In genomic region chr7:66564045-66564444, GRCh38 we compare ENCODE assay signal across 24 cellular contexts.
DNase-seq lines count a peak whose midpoint lies in the region; ATAC-seq, FAIRE-seq and TF ChIP-seq lines count a peak whose summit lies in the region.
"Had no signal": no experiment of that assay in that cellular context is flagged by ENCODE, and none has a peak within 500 bp of the region (broad histone marks: within the 10 kb centered on the region; RNA-seq: fewer than 3 reads in every experiment).

No MANE protein-coding gene starts in this region.

- peaks cover 19% of the 10 kb centered on the region for H3K36me3 Mint-ChIP-seq in activated naive CD4-positive, alpha-beta T cell treated with anti-CD3 and anti-CD28 coated beads, Interleukin-2, amount 10 ng/mL, durations not matched to agents 7 days and 5 days
- peaks cover 0 to 60% (median 5%) of the 10 kb centered on the region in 3 donors for H3K36me3 Mint-ChIP-seq in CD8-positive, alpha-beta memory T cell
- peaks cover 44% of the 10 kb centered on the region for H3K36me3 Mint-ChIP-seq in nephron progenitor cell (ENCODE audit: low read depth)

- in situ Hi-C loops in K562 (cut with MboI): no loop called here

- no peak overlapping the region for H3K9ac ChIP-seq in K562 (ENCODE audit: insufficient read depth in 1 of 2, low read depth in 2 of 2, low read length in 2 of 2)

- no peaks in the 10 kb centered on the region for H3K36me3 ChIP-seq in CD8-positive, alpha-beta memory T cell (ENCODE audit: insufficient read depth, low read length)
- H3K36me3 ChIP-seq in K562 (ENCODE audit: control insufficient read depth, insufficient read depth, low read length) (peaks cover 72% of the 10 kb centered on the region), BE2C (peaks cover 2% of the 10 kb centered on the region; the same call in 1 of the 2 replicates)

- TF ChIP-seq RAD21 in K562 (CRISPR knock-in tag; conservative IDR thresholded peaks at IDR 0.05 in 1 of 2, IDR thresholded peaks at IDR 0.05 in 1 of 2): no peak

- TF ChIP-seq POLR2A in K562 (conservative IDR thresholded peaks at IDR 0.05): no peak

- H3K79me2 ChIP-seq in K562 (ENCODE audit: control insufficient read depth, insufficient read depth, low read length): peaks cover 28% of the 10 kb centered on the region

- CTCF ChIA-PET in activated naive CD4-positive, alpha-beta T cell treated with anti-CD3 and anti-CD28 coated beads, Interleukin-2, amount 10 ng/mL, durations not matched to agents 7 days and 5 days (lab: Charles Lee): no interaction called here
- CTCF ChIA-PET in CD8-positive, alpha-beta memory T cell (lab: Charles Lee): interaction anchor here (1.7 kb wide), 1 partner anchor 10 kb away, joined by 3 read pairs; no protein-coding TSS in a partner anchor
- CTCF ChIA-PET in K562 (lab: Yijun Ruan, JAX; ENCODE audit: low intra/inter-chr PET ratio): no interaction called here

- H3K27me3 ChIP-seq in CD8-positive, alpha-beta memory T cell (ENCODE audit: insufficient read depth, low read length, poor library complexity, severe bottlenecking): no peaks in the 10 kb centered on the region
- H3K27me3 ChIP-seq in K562 (ENCODE audit: control insufficient read depth in 2 of 2, insufficient read depth in 2 of 2, low read length in 2 of 2) (no peaks in the 10 kb centered on the region), BE2C (no peaks in the 10 kb centered on the region)

- no peaks in the 10 kb centered on the region for H3K9me3 Mint-ChIP-seq in activated naive CD4-positive, alpha-beta T cell treated with anti-CD3 and anti-CD28 coated beads, Interleukin-2, amount 10 ng/mL, durations not matched to agents 7 days and 5 days
- H3K9me3 Mint-ChIP-seq in CD8-positive, alpha-beta memory T cell: no peaks in the 10 kb centered on the region
- no peaks in the 10 kb centered on the region for H3K9me3 Mint-ChIP-seq in nephron progenitor cell
- H3K9me3 Mint-ChIP-seq: CD14-positive monocyte had no signal

- POLR2A ChIA-PET in CD8-positive, alpha-beta memory T cell (lab: Charles Lee): no interaction called here
- POLR2A ChIA-PET in K562 (lab: Yijun Ruan, JAX): no interaction called here

- H3K4me3 Mint-ChIP-seq in activated naive CD4-positive, alpha-beta T cell treated with anti-CD3 and anti-CD28 coated beads, Interleukin-2, amount 10 ng/mL, durations not matched to agents 7 days and 5 days: no peak overlapping the region
- H3K4me3 Mint-ChIP-seq in CD8-positive, alpha-beta memory T cell: no peak overlapping the region
- H3K4me3 Mint-ChIP-seq in nephron progenitor cell: no peak overlapping the region
- H3K4me3 Mint-ChIP-seq: CD14-positive monocyte had no signal

- H2AFZ ChIP-seq in K562 (ENCODE audit: low read depth, low read length): no peak overlapping the region

- no peaks in the 10 kb centered on the region for H3K9me3 ChIP-seq in CD8-positive, alpha-beta memory T cell (ENCODE audit: low read length)
- H3K9me3 ChIP-seq in K562 (replicated peaks; ENCODE audit: control insufficient read depth, insufficient read depth, low read depth, low read length): no peaks in the 10 kb centered on the region
- no peaks in the 10 kb centered on the region for H3K9me3 ChIP-seq in BE2C
- H3K9me3 ChIP-seq: Caco-2 had no signal

- no TSS peak for BruUV-seq in K562 (replicated peaks; lab: Mats Ljungman, UMichigan)

- no peak for DNase-seq in activated naive CD4-positive, alpha-beta T cell treated with anti-CD3 and anti-CD28 coated beads, Interleukin-2, amount 10 ng/mL, durations not matched to agents 7 days and 5 days
- DNase-seq in activated naive CD4-positive, alpha-beta T cell treated with Interleukin-2 at 50 U/mL for 16 hours: no peak
- DNase-seq in CD8-positive, alpha-beta memory T cell: no peak
- DNase-seq in K562 (ENCODE audit: extremely low read depth in 1 of 4, low spot score in 3 of 4): peak in 1 of 4 experiments; percentile 25
- DNase-seq in nephron progenitor cell: no peak
- no peak for DNase-seq in NK-92 (lab: John Stamatoyannopoulos, UW; ENCODE audit: unreplicated experiment)
- no peak for DNase-seq in BE2C
- no peak for DNase-seq in NCI-H1092 treated with DMSO at 0.1 percent for 48 hours (lab: John Stamatoyannopoulos, UW)
- DNase-seq: Caco-2, DMS 273 treated with DMSO at 0.1 percent for 48 hours, DMS79 treated with DMSO at 0.1 percent for 48 hours, KBM-7, MM.1S, NCI-H1105, NCI-H2081, NCI-H2171, NCI-H345, NCI-H524, NCI-H774, PC-3, Right ventricle myocardium superior had no signal

- no peak overlapping the region for H3K27ac ChIP-seq in CD8-positive, alpha-beta memory T cell (ENCODE audit: low read depth, low read length)
- no peak overlapping the region for H3K27ac ChIP-seq in K562 (ENCODE audit: extremely low read depth, low read depth, low read length)

- H4K20me1 ChIP-seq in K562 (replicated peaks; ENCODE audit: control insufficient read depth, insufficient read depth, low read length): no peaks in the 10 kb centered on the region; the same call in 1 of the 2 replicates

- no peak overlapping the region for H3K4me3 ChIP-seq in CD8-positive, alpha-beta memory T cell (ENCODE audit: low read length)
- no peak overlapping the region for H3K4me3 ChIP-seq in K562
- no peak overlapping the region for H3K4me3 ChIP-seq in BE2C (ENCODE audit: low read depth, low read length)

- TF ChIP-seq CTCF in K562 (IDR thresholded peaks at IDR 0.05 in 2 of 3, conservative IDR thresholded peaks at IDR 0.05 in 1 of 3; ENCODE audit: insufficient read depth in 2 of 3, low read depth in 1 of 3, low read length in 3 of 3) (no peak), nephron progenitor cell (IDR thresholded peaks at IDR 0.05) (no peak), BE2C (IDR thresholded peaks at IDR 0.05; ENCODE audit: low read depth, low read length) (no peak)

- H3K4me1 ChIP-seq in CD8-positive, alpha-beta memory T cell (ENCODE audit: insufficient read depth, low read length): no peaks in the 10 kb centered on the region
- H3K4me1 ChIP-seq in K562 (replicated peaks in 1 of 2; ENCODE audit: control insufficient read depth in 2 of 2, insufficient read depth in 2 of 2, low read length in 2 of 2): no peaks in the 10 kb centered on the region
- no peaks in the 10 kb centered on the region for H3K4me1 ChIP-seq in BE2C
- H3K4me1 ChIP-seq: Caco-2 had no signal

- peak; percentile 57 for ATAC-seq in K562
- ATAC-seq: PC-3 had no signal

- no peak overlapping the region for H3K4me2 ChIP-seq in K562 (ENCODE audit: insufficient read depth, low read length)

- no peaks in the 10 kb centered on the region for H3K27me3 Mint-ChIP-seq in activated naive CD4-positive, alpha-beta T cell treated with anti-CD3 and anti-CD28 coated beads, Interleukin-2, amount 10 ng/mL, durations not matched to agents 7 days and 5 days
- no peaks in the 10 kb centered on the region for H3K27me3 Mint-ChIP-seq in CD8-positive, alpha-beta memory T cell
- H3K27me3 Mint-ChIP-seq in nephron progenitor cell (ENCODE audit: low read depth, poor library complexity): no peaks in the 10 kb centered on the region

- peak overlapping the region; percentile 12 for H3K27ac Mint-ChIP-seq in activated naive CD4-positive, alpha-beta T cell treated with anti-CD3 and anti-CD28 coated beads, Interleukin-2, amount 10 ng/mL, durations not matched to agents 7 days and 5 days
- peak overlapping the region in 6 of 8 donors; percentile 5 to 79 (median 24) for H3K27ac Mint-ChIP-seq in CD8-positive, alpha-beta memory T cell
- H3K27ac Mint-ChIP-seq in nephron progenitor cell: peak overlapping the region; percentile 50

- intact Hi-C loops in K562 (cut with micrococcal nuclease): loop anchor here (10.0 kb wide), 1 partner anchor 91 kb away; no protein-coding TSS in a partner anchor

- WGBS in K562 (ENCODE audit: insufficient coverage, low coverage, missing lambda C conversion rate): 88% methylated on average over 7 of the region's 7 CpGs

- FAIRE-seq in K562 (lab: Jason Lieb, UNC): no peak
- FAIRE-seq: A204.1, H54 had no signal

- no peaks in the 10 kb centered on the region for H3K9me1 ChIP-seq in K562 (ENCODE audit: control insufficient read depth, insufficient read depth, low read length)

- TF ChIP-seq EP300 in K562 (IDR thresholded peaks at IDR 0.05; ENCODE audit: low read length): no peak

- peaks cover 2% of the 10 kb centered on the region for H3K4me1 Mint-ChIP-seq in activated naive CD4-positive, alpha-beta T cell treated with anti-CD3 and anti-CD28 coated beads, Interleukin-2, amount 10 ng/mL, durations not matched to agents 7 days and 5 days
- peaks cover 11 to 36% (median 35%) of the 10 kb centered on the region in 3 donors for H3K4me1 Mint-ChIP-seq in CD8-positive, alpha-beta memory T cell
- H3K4me1 Mint-ChIP-seq in nephron progenitor cell: peaks cover 16% of the 10 kb centered on the region
- H3K4me1 Mint-ChIP-seq: CD14-positive monocyte had no signal
